ENCODE assay signal across 6 cellular contexts in the genomic region with DNA sequence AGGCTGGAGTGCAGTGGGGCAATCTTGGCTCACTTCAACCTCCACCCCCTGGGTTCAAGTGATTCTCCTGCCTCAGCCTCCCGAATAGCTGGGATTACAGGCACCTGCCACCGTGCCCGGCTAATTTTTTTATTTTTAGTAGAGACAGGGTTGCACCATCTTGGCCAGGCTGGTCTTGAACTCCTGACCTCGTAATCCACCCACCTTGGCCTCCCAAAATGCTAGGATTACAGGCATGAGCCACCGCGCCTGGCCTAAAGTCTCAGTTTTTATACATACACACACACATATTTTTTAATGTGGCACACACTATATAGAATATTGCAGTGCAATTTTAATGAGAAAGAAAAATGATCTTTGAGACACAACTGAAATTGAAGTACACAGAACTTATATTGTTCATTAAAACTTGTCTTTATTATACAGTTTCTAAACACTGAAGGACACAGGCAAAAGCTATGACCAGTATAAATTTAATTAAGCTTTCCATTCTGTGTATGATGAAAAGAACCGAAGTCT. TPM values are rescaled to one million over a fixed set of nuclear protein-coding genes. Genes with fewer than 3 reads are reported as not detected.
DNase-seq lines count a peak whose midpoint lies in the region; ATAC-seq and TF ChIP-seq lines count a peak whose summit lies in the region.
"Not testable (repeated sequence)": the region's sequence is repeated elsewhere in the genome, so short reads cannot be mapped to it uniquely, and the experiment has no call there.

No MANE protein-coding gene starts in this region.

- not testable (repeated sequence) for H3K9me3 Mint-ChIP-seq in activated naive CD8-positive, alpha-beta T cell (ENCODE audit: low read depth); naive thymus-derived CD8-positive, alpha-beta T cell

- H3K27me3 ChIP-seq in OCI-LY1 (ENCODE audit: insufficient read depth, low read length); SU-DHL-6 (ENCODE audit: low read length); right lobe of liver; spleen (replicated peaks in 1 of 7): not testable (repeated sequence)

- TF ChIP-seq POLR2A in right lobe of liver (IDR thresholded peaks at IDR 0.05); spleen (IDR thresholded peaks at IDR 0.05): not testable (repeated sequence)

- H3K4me2 ChIP-seq in OCI-LY1 (ENCODE audit: low read length): not testable (repeated sequence)
- H3K4me2 ChIP-seq in SU-DHL-6 (ENCODE audit: low read depth, low read length, poor library complexity, severe bottlenecking): peak overlapping the region; percentile 54

- H3K4me1 ChIP-seq in OCI-LY1 (ENCODE audit: insufficient read depth, low read length, severe bottlenecking) (peaks cover 78% of the 10 kb centered on the region), right lobe of liver (peaks cover 0 to 35% (median 7%) of the 10 kb centered on the region in 4 donors), spleen (peaks cover 40 to 66% (median 50%) of the 10 kb centered on the region in 6 donors)

- peak overlapping the region; percentile 98 for H3K27ac ChIP-seq in OCI-LY1 (ENCODE audit: low read depth, low read length, poor library complexity, severe bottlenecking)
- H3K27ac ChIP-seq in SU-DHL-6 (ENCODE audit: low read depth, low read length): peak overlapping the region; percentile 79
- H3K27ac ChIP-seq in right lobe of liver: not testable (repeated sequence)
- H3K27ac ChIP-seq in spleen: peak overlapping the region in 4 of 8 donors; percentile 26 to 90 (median 62)

- intact Hi-C loops in right lobe of liver (cut with DNase I); spleen (cut with DNase I; ENCODE audit: low total_unique reads): not testable (repeated sequence)

- H3K27ac Mint-ChIP-seq in activated naive CD8-positive, alpha-beta T cell: peak overlapping the region; percentile 10
- peak overlapping the region in 7 of 10 donors; percentile 13 to 74 (median 28) for H3K27ac Mint-ChIP-seq in naive thymus-derived CD8-positive, alpha-beta T cell

- not testable (repeated sequence) for H3K4me3 Mint-ChIP-seq in activated naive CD8-positive, alpha-beta T cell; naive thymus-derived CD8-positive, alpha-beta T cell

- H3K9me3 ChIP-seq in OCI-LY1 (ENCODE audit: low read length); SU-DHL-6 (ENCODE audit: insufficient read depth, low read length); right lobe of liver; spleen: not testable (repeated sequence)

- H3K4me3 ChIP-seq in OCI-LY1 (ENCODE audit: low read depth, low read length, poor library complexity, severe bottlenecking); SU-DHL-6 (ENCODE audit: insufficient read depth, low read length, poor library complexity, severe bottlenecking); right lobe of liver; spleen: not testable (repeated sequence)

- not testable (repeated sequence) for H3K36me3 ChIP-seq in OCI-LY1 (ENCODE audit: insufficient read depth, low read length); SU-DHL-6 (ENCODE audit: low read length); right lobe of liver; spleen

- DNase-seq in right lobe of liver (peak in 2 of 3 donors; percentile 7 to 34), spleen (peak; percentile 23)
- DNase-seq in naive thymus-derived CD8-positive, alpha-beta T cell: not testable (repeated sequence)

- H4K20me1 ChIP-seq in OCI-LY1 (ENCODE audit: insufficient read depth, low read length); SU-DHL-6 (ENCODE audit: low read depth, low read length): not testable (repeated sequence)

- 71% methylated on average over 7 of the region's 7 CpGs for WGBS in right lobe of liver (ENCODE audit: insufficient coverage, low coverage, low lambda C conversion rate, missing lambda C conversion rate)
- WGBS in spleen, 5 donors: 80 to 85% (median 84%) methylated on average over 7 of the region's 7 CpGs

- H3K27me3 Mint-ChIP-seq in activated naive CD8-positive, alpha-beta T cell; naive thymus-derived CD8-positive, alpha-beta T cell: not testable (repeated sequence)

- H2AFZ ChIP-seq in OCI-LY1 (ENCODE audit: low read length); SU-DHL-6 (ENCODE audit: low read depth, low read length, severe bottlenecking): not testable (repeated sequence)

- peaks cover 16% of the 10 kb centered on the region for H3F3A ChIP-seq in OCI-LY1 (ENCODE audit: insufficient read depth, low read length)
- H3F3A ChIP-seq in SU-DHL-6 (ENCODE audit: insufficient read depth): peaks cover 52% of the 10 kb centered on the region

- H3K4me1 Mint-ChIP-seq in activated naive CD8-positive, alpha-beta T cell (ENCODE audit: low read depth): peaks cover 48% of the 10 kb centered on the region
- H3K4me1 Mint-ChIP-seq in naive thymus-derived CD8-positive, alpha-beta T cell: peaks cover 14 to 52% (median 46%) of the 10 kb centered on the region in 4 donors

- not testable (repeated sequence) for TF ChIP-seq CTCF in OCI-LY1 (IDR thresholded peaks at IDR 0.05; ENCODE audit: low read length); SU-DHL-6 (IDR thresholded peaks at IDR 0.05; ENCODE audit: insufficient read depth, low read length, poor library complexity, severe bottlenecking); right lobe of liver (IDR thresholded peaks at IDR 0.05); spleen (IDR thresholded peaks at IDR 0.05 in 8 of 11, conservative IDR thresholded peaks at IDR 0.05 in 3 of 11)

- not testable (repeated sequence) for ATAC-seq in right lobe of liver; naive thymus-derived CD8-positive, alpha-beta T cell

- not testable (repeated sequence) for H3K9ac ChIP-seq in OCI-LY1 (ENCODE audit: low read length); SU-DHL-6 (ENCODE audit: low read length)

- H3K9me2 ChIP-seq in OCI-LY1 (ENCODE audit: low read depth, low read length); SU-DHL-6 (replicated peaks; ENCODE audit: insufficient read depth, low read length): not testable (repeated sequence)

- not testable (repeated sequence) for H3K36me3 Mint-ChIP-seq in activated naive CD8-positive, alpha-beta T cell; naive thymus-derived CD8-positive, alpha-beta T cell

- H3K79me2 ChIP-seq in OCI-LY1 (ENCODE audit: insufficient read depth, low read length); SU-DHL-6 (ENCODE audit: insufficient read depth, low read length): not testable (repeated sequence)

- POLR2A ChIA-PET in naive thymus-derived CD8-positive, alpha-beta T cell (lab: Charles Lee): interaction anchor here (0.7 to 2.3 kb wide), 4 partner anchors 10 to 111 kb away, joined by 3 to 8 read pairs (median 6); no protein-coding TSS in a partner anchor

RNA-seq across cellular contexts. Expression of gene ZNF217, which starts 32.0 kb away (rescaled TPM):
- total RNA-seq in right lobe of liver (10 to 100 TPM; 11.3 to 27.1 (median 15.8) TPM), spleen (10 to 100 TPM; 58.7 to 90.1 (median 87.5) TPM)
- total RNA-seq in naive thymus-derived CD8-positive, alpha-beta T cell: 100 to 1,000 TPM; 100 to 101 TPM
- 10 to 100 TPM; 21.5 to 34.2 (median 25.3) TPM for polyA plus RNA-seq in naive thymus-derived CD8-positive, alpha-beta T cell
- 10 to 100 TPM; 15.1 to 20.4 (median 15.3) TPM for polyA plus RNA-seq in spleen
